8 cellular contexts compared by ENCODE assay signal in genomic region chr6:137044366-137045220, GRCh38. TPM values are rescaled to one million over a fixed set of nuclear protein-coding genes. Genes with fewer than 3 reads are reported as not detected.
DNase-seq lines count a peak whose midpoint lies in the region; FAIRE-seq and TF ChIP-seq lines count a peak whose summit lies in the region.
"Had no signal": no experiment of that assay in that cellular context is flagged by ENCODE, and none has a peak within 500 bp of the region (broad histone marks: within the 10 kb centered on the region; RNA-seq: fewer than 3 reads in every experiment).

TSS of gene IL20RA (minus strand) at chr6:137044965. CDS start at chr6:137044728, 237 bp downstream.

- peak within 1 kb of the TSS; percentile 90 for H3K4me3 Mint-ChIP-seq in MCF 10A (ENCODE audit: unreplicated experiment)

- peaks cover 6% of the 10 kb centered on the region for H3K4me1 Mint-ChIP-seq in MCF 10A (ENCODE audit: insufficient read depth, unreplicated experiment)

- TF ChIP-seq CTCF in GM12865 (IDR thresholded peaks at IDR 0.05; ENCODE audit: insufficient read depth, low read depth, low read length, missing control alignments) (no peak), LNCaP clone FGC (IDR thresholded peaks at IDR 0.05; ENCODE audit: control insufficient read depth, extremely low read depth, insufficient read depth) (no peak), MCF 10A (IDR thresholded peaks at IDR 0.05; ENCODE audit: unreplicated experiment) (no peak)

- H3K9me3 Mint-ChIP-seq in MCF 10A (ENCODE audit: unreplicated experiment), result no peaks in the 10 kb centered on the region

- no peaks in the 10 kb centered on the region for H3K36me3 Mint-ChIP-seq in MCF 10A (ENCODE audit: insufficient read depth, unreplicated experiment)

- intact Hi-C loops in MCF 10A (cut with micrococcal nuclease), result no loop called here

- H3K4me3 ChIP-seq in GM12865 (ENCODE audit: low read depth, low read length), result peak within 1 kb of the TSS; percentile 56
- peak within 1 kb of the TSS; percentile 64 for H3K4me3 ChIP-seq in LNCaP clone FGC (ENCODE audit: low read depth, low read length)
- H3K4me3 ChIP-seq in skin epidermis, result peak within 1 kb of the TSS; percentile 63 to 84 (median 76)

- H3K27ac Mint-ChIP-seq in MCF 10A (ENCODE audit: low read depth, unreplicated experiment), result peak within 1 kb of the TSS; percentile 89

- no peak for FAIRE-seq in H54 (lab: Jason Lieb, UNC)

- H3K27ac ChIP-seq in skin epidermis, result peak within 1 kb of the TSS; percentile 57 to 96 (median 88)

- DNase-seq in GM12865 (ENCODE audit: low read depth) (peak; percentile 10), LNCaP clone FGC (ENCODE audit: low read depth) (no peak), MCF 10A (ENCODE audit: unreplicated experiment) (peak; percentile 36), iPS-NIHi7 (ENCODE audit: extremely low spot score) (peak; percentile 73), H54 (ENCODE audit: insufficient read length, low spot score) (no peak), GOT3 (lab: John Stamatoyannopoulos, UW) (no peak)

- CTCF ChIA-PET in MCF 10A (lab: Yijun Ruan, JAX), result interaction anchor here (0.6 to 1.5 kb wide), 5 partner anchors 30 to 400 kb away, joined by 3 to 4 read pairs (median 3); partner anchors contain the start of gene MAP3K5

- no peak for TF ChIP-seq POLR2A in H54 (IDR thresholded peaks at IDR 0.05; ENCODE audit: low read depth, low read length)

- H3K27me3 Mint-ChIP-seq in MCF 10A (ENCODE audit: insufficient read depth, unreplicated experiment), result no peaks in the 10 kb centered on the region

- no TSS peak for BruUV-seq in MCF 10A (replicated peaks; lab: Mats Ljungman, UMichigan)

- POLR2A ChIA-PET in MCF 10A (lab: Yijun Ruan, JAX), result interaction anchor here (0.9 to 2.0 kb wide), 12 partner anchors 11 to 1638 kb away, joined by 3 to 7 read pairs (median 4); partner anchors contain the start of gene MAP3K5

RNA-seq across cellular contexts. Expression of gene IL20RA, which starts in this region (rescaled TPM):
- 0.23 and 0.37 TPM in 2 replicates for total RNA-seq in MCF 10A (2022)
- total RNA-seq: activated CD8-positive, alpha-beta memory T cell treated with anti-CD3 and anti-CD28 coated beads for 36 hours had no signal

Comparison
In these comparisons a context has a peak if more than half of its experiments do, and no peak if none do; other contexts are left out.
1. Peak in DNase-seq in MCF 10A; RNA of the gene not detected or under 1 TPM.
2. DNase-seq: peak in GM12865 (single experiment) and iPS-NIHi7 (single experiment); none in LNCaP clone FGC (single experiment), H54 (single experiment) and GOT3 (single experiment).
3. Peak in every context shown above with its lines, with median percentiles within 50 percentile points of each other: H3K4me3 ChIP-seq.